Comparison of ENCODE assay signal across 28 cellular contexts in the genomic region with DNA sequence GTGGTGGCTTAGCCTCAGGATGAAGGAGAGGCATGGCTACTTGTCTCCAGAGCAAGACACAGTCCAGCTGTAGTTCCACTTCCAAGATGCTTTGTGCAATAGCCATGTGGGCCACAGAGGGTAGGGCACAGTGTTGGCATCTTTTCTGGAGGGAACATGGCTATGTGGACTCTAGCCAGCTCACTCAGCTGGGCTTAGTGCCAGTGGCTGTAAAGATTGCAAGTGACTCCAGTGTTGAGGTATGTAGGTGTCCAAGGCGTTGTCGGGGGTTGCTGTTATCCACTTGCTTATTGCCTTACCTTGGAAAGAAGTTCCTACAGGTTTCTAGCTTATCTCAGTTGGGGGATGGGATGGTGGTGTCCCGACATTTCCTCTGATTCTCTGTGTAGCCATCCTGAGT.
DNase-seq lines count a peak whose midpoint lies in the region; ATAC-seq and TF ChIP-seq lines count a peak whose summit lies in the region.
"Had no signal": no experiment of that assay in that cellular context is flagged by ENCODE, and none has a peak within 500 bp of the region (broad histone marks: within the 10 kb centered on the region; RNA-seq: fewer than 3 reads in every experiment).

No MANE protein-coding gene starts in this region.

- H3K4me1 Mint-ChIP-seq in Caco-2 (ENCODE audit: low read depth, unreplicated experiment), result no peaks in the 10 kb centered on the region
- H3K4me1 Mint-ChIP-seq: CD14-positive monocyte had no signal

- no peaks in the 10 kb centered on the region for H3K9me3 ChIP-seq in Caco-2
- H3K9me3 ChIP-seq: ovary, right lobe of liver, SK-N-SH had no signal

- no TSS peak for BruUV-seq in Caco-2 (replicated peaks; lab: Mats Ljungman, UMichigan)

- no peaks in the 10 kb centered on the region for H3K36me3 ChIP-seq in Caco-2 (ENCODE audit: control insufficient read depth, insufficient read depth, low read length)
- H3K36me3 ChIP-seq: left ventricle myocardium inferior, ovary, right lobe of liver, upper lobe of left lung had no signal

- no peaks in the 10 kb centered on the region for H3K4me1 ChIP-seq in Caco-2
- H3K4me1 ChIP-seq: left ventricle myocardium inferior, right lobe of liver, upper lobe of left lung had no signal

- ATAC-seq in GM19351 (IDR thresholded peaks at IDR 0.05; ENCODE audit: unreplicated experiment), result no peak

- no peak overlapping the region for H3K4me3 Mint-ChIP-seq in Caco-2 (ENCODE audit: unreplicated experiment)
- H3K4me3 Mint-ChIP-seq: activated CD4-positive, alpha-beta memory T cell treated with anti-CD3 and anti-CD28 coated beads for 36 hours; CD14-positive monocyte; natural killer cell treated with Interleukin-12 subunit alpha and Interleukin-12 subunit beta and Interleukin-15 and Interleukin-18, amount 100 ng/mL, for 72 hours; T-helper 2 cell treated with Interferon-gamma antibody and Interleukin-4, amounts not matched to agents 5 μg/mL and 100 μg/mL, for 36 hours had no signal

- H3K4me3 ChIP-seq in Caco-2 (ENCODE audit: low read depth, low read length), result no peak overlapping the region
- H3K4me3 ChIP-seq: left ventricle myocardium inferior, ovary, right lobe of liver, upper lobe of left lung had no signal

- peaks cover 4% of the 10 kb centered on the region for H3K27me3 Mint-ChIP-seq in Caco-2 (ENCODE audit: insufficient read depth, unreplicated experiment)
- H3K27me3 Mint-ChIP-seq: activated CD4-positive, alpha-beta memory T cell treated with anti-CD3 and anti-CD28 coated beads for 36 hours; natural killer cell treated with Interleukin-12 subunit alpha and Interleukin-12 subunit beta and Interleukin-15 and Interleukin-18, amount 100 ng/mL, for 72 hours had no signal

- CTCF ChIA-PET in Caco-2 (lab: Charles Lee), result no interaction called here

- DNase-seq in AG08396 (ENCODE audit: low spot score) (peak; percentile 26), HT1080 (ENCODE audit: low read depth) (peak; percentile 46), T1000 (lab: John Stamatoyannopoulos, UW) (peak; percentile 20), iPS-NIHi11 (ENCODE audit: low spot score) (peak; percentile 10), KBM-7 (no peak), Caco-2 (no peak), GOT3 (lab: John Stamatoyannopoulos, UW) (no peak)
- DNase-seq: ACHN; activated CD4-positive, alpha-beta memory T cell treated with anti-CD3 and anti-CD28 coated beads for 36 hours; activated CD4-positive, CD25-positive, alpha-beta regulatory T cell; activated effector memory CD4-positive, alpha-beta T cell treated with anti-CD3 and anti-CD28 coated beads, Interleukin-2, amount 50 U/mL, for 16 hours; activated T-cell treated with anti-CD3 and anti-CD28 coated beads for 4 hours; cortex of kidney; DMS153; GF-D8; Kasumi-1; left ventricle myocardium inferior; midbrain; NCI-H510A; ovary; right lobe of liver; RPMI8226; SK-N-SH; upper lobe of left lung had no signal

- POLR2A ChIA-PET in Caco-2 (lab: Charles Lee), result no interaction called here

- no peak for TF ChIP-seq CTCF in Caco-2 (IDR thresholded peaks at IDR 0.05; ENCODE audit: insufficient read depth in 1 of 2, low read depth in 1 of 2, low read length in 1 of 2, severe bottlenecking in 1 of 2, unreplicated experiment in 1 of 2)

- in situ Hi-C loops in KBM-7 (cut with MboI; ENCODE audit: low pct_unique_long_range_greater_than_20kb, low sequenced_read_pairs), result no loop called here

- no peaks in the 10 kb centered on the region; the same call in 1 of the 2 replicates for H3K27me3 ChIP-seq in Caco-2 (replicated peaks; ENCODE audit: control insufficient read depth, insufficient read depth, low read length)
- H3K27me3 ChIP-seq: ovary, right lobe of liver, upper lobe of left lung had no signal

- no peaks in the 10 kb centered on the region for H3K9me3 Mint-ChIP-seq in Caco-2 (ENCODE audit: unreplicated experiment)
- H3K9me3 Mint-ChIP-seq: T-helper 2 cell treated with Interferon-gamma antibody and Interleukin-4, amounts not matched to agents 5 μg/mL and 100 μg/mL, for 36 hours had no signal

- H3K36me3 Mint-ChIP-seq in Caco-2 (ENCODE audit: insufficient read depth, unreplicated experiment), result no peaks in the 10 kb centered on the region
- H3K36me3 Mint-ChIP-seq: activated CD4-positive, alpha-beta memory T cell treated with anti-CD3 and anti-CD28 coated beads for 36 hours; CD14-positive monocyte; natural killer cell treated with Interleukin-12 subunit alpha and Interleukin-12 subunit beta and Interleukin-15 and Interleukin-18, amount 100 ng/mL, for 72 hours had no signal

- intact Hi-C loops in Caco-2 (cut with micrococcal nuclease; ENCODE audit: unreplicated experiment), result no loop called here

- H3K27ac Mint-ChIP-seq in Caco-2 (ENCODE audit: unreplicated experiment), result no peak overlapping the region
- H3K27ac Mint-ChIP-seq: activated CD4-positive, alpha-beta memory T cell treated with anti-CD3 and anti-CD28 coated beads for 36 hours; CD14-positive monocyte; natural killer cell treated with Interleukin-12 subunit alpha and Interleukin-12 subunit beta and Interleukin-15 and Interleukin-18, amount 100 ng/mL, for 72 hours; T-helper 2 cell treated with Interferon-gamma antibody and Interleukin-4, amounts not matched to agents 5 μg/mL and 100 μg/mL, for 36 hours had no signal

Comparison
In these comparisons a context has a peak if more than half of its experiments do, and no peak if none do; other contexts are left out.
1. DNase-seq: peak in AG08396 (single experiment), HT1080 (single experiment), T1000 (single experiment) and iPS-NIHi11 (single experiment); none in KBM-7 (single experiment), Caco-2 (0 of 2) and GOT3 (single experiment).